ENCODE assay signal across 9 cellular contexts in the genomic region with DNA sequence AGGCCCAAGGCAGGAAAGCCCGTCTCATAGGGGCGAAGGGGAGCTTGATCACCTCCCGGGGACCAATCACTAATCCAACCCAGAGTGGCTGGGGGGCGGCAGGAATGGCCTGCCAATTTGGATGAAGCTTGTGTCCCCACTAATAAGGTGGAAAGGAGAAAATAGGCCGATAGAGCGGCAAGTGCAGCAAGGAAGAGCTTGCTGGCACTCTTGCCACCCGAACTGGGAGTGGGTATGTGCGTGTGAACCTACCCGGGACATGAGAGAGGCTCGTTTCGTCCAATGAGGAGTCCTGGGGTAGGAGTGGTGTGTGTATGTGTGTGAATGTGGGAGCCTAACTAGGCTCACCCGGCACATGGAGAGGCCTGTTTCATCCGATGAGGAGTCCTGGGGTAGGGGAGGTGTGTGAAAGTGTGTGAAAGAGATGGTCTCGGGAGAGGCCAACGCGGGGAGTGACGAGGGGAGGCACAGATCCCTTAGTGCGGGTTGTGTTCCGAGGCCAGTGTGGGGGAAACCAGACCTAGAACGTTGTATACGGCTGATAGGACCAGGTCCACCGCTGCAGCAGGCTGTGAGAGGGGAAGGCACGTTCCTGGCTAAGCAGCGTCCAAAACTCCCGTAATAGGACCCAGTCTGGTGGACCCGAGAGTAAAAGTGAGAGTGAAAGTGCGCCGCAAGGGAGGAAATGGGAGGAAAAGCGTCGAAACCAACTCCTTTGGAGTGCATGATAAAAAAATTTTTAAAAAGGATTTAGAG. TPM values are rescaled to one million over a fixed set of nuclear protein-coding genes. Genes with fewer than 3 reads are reported as not detected.
DNase-seq lines count a peak whose midpoint lies in the region; TF ChIP-seq lines count a peak whose summit lies in the region.
"Had no signal": no experiment of that assay in that cellular context is flagged by ENCODE, and none has a peak within 500 bp of the region (broad histone marks: within the 10 kb centered on the region; RNA-seq: fewer than 3 reads in every experiment).

No MANE protein-coding gene starts in this region.

- H3K4me3 ChIP-seq in fibroblast of the aortic adventitia (ENCODE audit: low read depth, low read length): peak overlapping the region; percentile 64
- peak overlapping the region; percentile 51 for H3K4me3 ChIP-seq in neuron (ENCODE audit: low read length)

- H3K27ac Mint-ChIP-seq in type B pancreatic cell: no peak overlapping the region
- H3K27ac Mint-ChIP-seq: brain had no signal

- H3K4me3 Mint-ChIP-seq in type B pancreatic cell: no peak overlapping the region
- H3K4me3 Mint-ChIP-seq: brain had no signal

- peaks cover 3% of the 10 kb centered on the region for H3K27me3 Mint-ChIP-seq in type B pancreatic cell
- H3K27me3 Mint-ChIP-seq: brain had no signal

- H2AFZ ChIP-seq in neuron (ENCODE audit: low read depth, low read length): peak overlapping the region; percentile 93

- no peaks in the 10 kb centered on the region for H3K9me3 Mint-ChIP-seq in type B pancreatic cell
- H3K9me3 Mint-ChIP-seq: brain had no signal

- H3K4me1 ChIP-seq in neuron (ENCODE audit: insufficient read depth, low read length): peaks cover 27% of the 10 kb centered on the region

- DNase-seq in activated gamma-delta T cell treated with Interleukin-2 at 50 U/mL for 16 hours: peak; percentile 13
- DNase-seq in activated gamma-delta T cell (lab: John Stamatoyannopoulos, UW): no peak
- DNase-seq in activated CD8-positive, alpha-beta memory T cell treated with anti-CD3 and anti-CD28 coated beads, Interleukin-2, amount 50 U/mL, for 48 hours: peak; percentile 71
- DNase-seq in fibroblast of the aortic adventitia (ENCODE audit: low read depth): peak; percentile 61
- DNase-seq in effector CD4-positive, alpha-beta T cell: no peak
- DNase-seq in type B pancreatic cell (ENCODE audit: extremely low spot score, unreplicated experiment): no peak
- no peak for DNase-seq in NCI-H2196 treated with DMSO at 0.1 percent for 48 hours (lab: John Stamatoyannopoulos, UW; ENCODE audit: unreplicated experiment)

- H3K36me3 ChIP-seq in neuron (ENCODE audit: insufficient read depth, low read length): no peaks in the 10 kb centered on the region

- H3K9me3 ChIP-seq in neuron (ENCODE audit: low read length): no peaks in the 10 kb centered on the region

- H3K36me3 Mint-ChIP-seq in type B pancreatic cell: no peaks in the 10 kb centered on the region
- H3K36me3 Mint-ChIP-seq: brain had no signal

- TF ChIP-seq CTCF in fibroblast of the aortic adventitia (IDR thresholded peaks at IDR 0.05; ENCODE audit: insufficient read depth, low read length): no peak
- TF ChIP-seq CTCF in type B pancreatic cell (conservative IDR thresholded peaks at IDR 0.05): no peak

- peaks cover 3% of the 10 kb centered on the region for H3K4me1 Mint-ChIP-seq in type B pancreatic cell (ENCODE audit: unreplicated experiment)

- no peaks in the 10 kb centered on the region for H3K27me3 ChIP-seq in neuron (ENCODE audit: insufficient read depth, low read length)

RNA-seq across cellular contexts. Expression of gene SELENOI, which starts 47.1 kb away (rescaled TPM):
- total RNA-seq in fibroblast of the aortic adventitia (ENCODE audit: low replicate concordance): 13.1 and 14.6 TPM in 2 replicates
- 38.8 and 44.9 TPM in 2 replicates for total RNA-seq in type B pancreatic cell (ENCODE audit: low replicate concordance)

RNA-seq across cellular contexts. Expression of gene ADGRF3, which starts 47.8 kb away (rescaled TPM):
- total RNA-seq in fibroblast of the aortic adventitia (ENCODE audit: low replicate concordance) (0.09 TPM in 1 of 2 replicates, not detected in the other), type B pancreatic cell (ENCODE audit: low replicate concordance) (1.2 and 1.4 TPM in 2 replicates)

RNA-seq across cellular contexts. Expression of gene HADHB, which starts 54.1 kb away (rescaled TPM):
- total RNA-seq in fibroblast of the aortic adventitia (ENCODE audit: low replicate concordance): 102 and 107 TPM in 2 replicates
- 110 and 123 TPM in 2 replicates for total RNA-seq in type B pancreatic cell (ENCODE audit: low replicate concordance)

RNA-seq across cellular contexts. Expression of gene HADHA, which starts 54.4 kb away (rescaled TPM):
- 135 and 174 TPM in 2 replicates for total RNA-seq in fibroblast of the aortic adventitia (ENCODE audit: low replicate concordance)
- 125 and 137 TPM in 2 replicates for total RNA-seq in type B pancreatic cell (ENCODE audit: low replicate concordance)

Comparison
In these comparisons a context has a peak if more than half of its experiments do, and no peak if none do; other contexts are left out.
1. DNase-seq: peak in activated gamma-delta T cell treated with Interleukin-2 at 50 U/mL for 16 hours (single experiment), activated CD8-positive, alpha-beta memory T cell treated with anti-CD3 and anti-CD28 coated beads, Interleukin-2, amount 50 U/mL, for 48 hours (single experiment) and fibroblast of the aortic adventitia (single experiment); none in activated gamma-delta T cell (single experiment), effector CD4-positive, alpha-beta T cell (single experiment), type B pancreatic cell (single experiment) and NCI-H2196 treated with DMSO at 0.1 percent for 48 hours (single experiment).